9 cellular contexts compared by ENCODE assay signal in genomic region chr5:151002250-151002649, GRCh38. TPM values are rescaled to one million over a fixed set of nuclear protein-coding genes. Genes with fewer than 3 reads are reported as not detected.
DNase-seq lines count a peak whose midpoint lies in the region; ATAC-seq, FAIRE-seq and TF ChIP-seq lines count a peak whose summit lies in the region.
"Had no signal": no experiment of that assay in that cellular context is flagged by ENCODE, and none has a peak within 500 bp of the region (broad histone marks: within the 10 kb centered on the region; RNA-seq: fewer than 3 reads in every experiment).

No MANE protein-coding gene starts in this region.

- H3K27ac ChIP-seq in parathyroid adenoma = no peak overlapping the region

- peaks cover 4% of the 10 kb centered on the region for H3K4me1 ChIP-seq in parathyroid adenoma

- H3K36me3 ChIP-seq in parathyroid adenoma (ENCODE audit: control insufficient read depth, insufficient read depth, low read length) = no peaks in the 10 kb centered on the region

- ATAC-seq in GM21360 (IDR thresholded peaks at IDR 0.05; ENCODE audit: unreplicated experiment) = no peak
- ATAC-seq: mucosa of descending colon had no signal

- no peak overlapping the region for H3K9ac ChIP-seq in parathyroid adenoma

- peak; percentile 58 for TF ChIP-seq CTCF in epithelial cell of esophagus (IDR thresholded peaks at IDR 0.05; ENCODE audit: insufficient read depth, low read depth, low read length, missing control alignments)
- TF ChIP-seq CTCF in parathyroid adenoma (IDR thresholded peaks at IDR 0.05) = peak; percentile 77

- no peak overlapping the region for H3K4me3 ChIP-seq in epithelial cell of esophagus (ENCODE audit: low read length)
- H3K4me3 ChIP-seq in parathyroid adenoma (ENCODE audit: low read depth, low read length) = no peak overlapping the region
- H3K4me3 ChIP-seq: mucosa of descending colon had no signal

- no peaks in the 10 kb centered on the region for H3K27me3 ChIP-seq in parathyroid adenoma (ENCODE audit: control insufficient read depth, insufficient read depth, low read length)

- H3K79me2 ChIP-seq in parathyroid adenoma = no peaks in the 10 kb centered on the region

- FAIRE-seq in frontal cortex (lab: Jason Lieb, UNC) = no peak

- H2AFZ ChIP-seq in parathyroid adenoma = no peak overlapping the region

- no peaks in the 10 kb centered on the region for H3K9me3 ChIP-seq in parathyroid adenoma (ENCODE audit: control insufficient read depth, low read length)
- H3K9me3 ChIP-seq: mucosa of descending colon had no signal

- DNase-seq in EL (peak; percentile 58), NCI-H524 treated with DMSO at 0.1 percent for 48 hours (lab: John Stamatoyannopoulos, UW) (peak; percentile 23), epithelial cell of esophagus (ENCODE audit: low read depth) (peak; percentile 62), 8988T (no peak), NCI-H2029 (lab: John Stamatoyannopoulos, UW) (no peak), frontal cortex (ENCODE audit: low spot score in 2 of 2) (no peak)

- no peak overlapping the region for H3K4me2 ChIP-seq in parathyroid adenoma (ENCODE audit: low read length)

RNA-seq across cellular contexts. Expression of gene GPX3, which starts 18.1 kb away (rescaled TPM):
- 4.1 TPM for total RNA-seq in frontal cortex

Comparison
In these comparisons a context has a peak if more than half of its experiments do, and no peak if none do; other contexts are left out.
1. DNase-seq: peak in EL (single experiment), NCI-H524 treated with DMSO at 0.1 percent for 48 hours (single experiment) and epithelial cell of esophagus (single experiment); none in 8988T (single experiment), NCI-H2029 (single experiment) and frontal cortex (0 of 2).